Comparison of ENCODE assay signal across 12 cellular contexts in the genomic region with DNA sequence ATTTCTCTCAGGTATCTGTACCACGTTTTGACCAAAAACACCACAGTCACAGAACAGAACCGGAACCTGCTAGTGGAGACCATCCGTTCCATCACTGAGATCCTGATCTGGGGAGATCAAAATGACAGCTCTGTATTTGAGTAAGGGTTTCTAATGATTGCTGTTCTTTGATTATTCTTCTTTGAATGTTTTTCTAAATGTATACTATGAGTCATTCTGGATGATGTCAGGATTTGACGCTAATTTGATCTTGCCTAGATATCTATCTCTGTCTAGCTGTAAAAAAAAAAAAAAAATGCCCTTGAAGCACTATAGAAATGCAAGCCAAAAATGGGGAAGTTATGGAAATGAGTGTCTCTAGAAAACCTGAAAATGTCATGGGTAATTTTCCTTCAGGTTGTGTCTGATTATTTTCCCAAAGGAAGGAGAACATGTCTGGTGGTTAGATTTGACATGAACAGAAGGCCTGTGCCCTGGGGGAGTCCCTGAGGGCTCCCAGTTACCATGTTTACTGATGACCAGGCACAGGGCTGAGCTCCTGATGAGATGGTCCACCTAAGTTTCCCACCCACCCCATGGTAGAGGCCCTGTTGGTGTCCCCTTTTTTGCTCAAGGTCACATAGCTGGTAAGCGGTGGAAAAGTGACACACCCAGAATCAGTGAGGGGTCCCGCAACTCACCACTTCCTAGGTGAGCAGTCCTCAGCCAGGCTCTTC. TPM values are rescaled to one million over a fixed set of nuclear protein-coding genes. Genes with fewer than 3 reads are reported as not detected.
A peak's percentile ranks its signal among the peaks of the same experiment; 100 is the strongest.
DNase-seq lines count a peak whose midpoint lies in the region; ATAC-seq and TF ChIP-seq lines count a peak whose summit lies in the region.
"Had no signal": no experiment of that assay in that cellular context is flagged by ENCODE, and none has a peak within 500 bp of the region (broad histone marks: within the 10 kb centered on the region; RNA-seq: fewer than 3 reads in every experiment).

No MANE protein-coding gene starts in this region.

- no peaks in the 10 kb centered on the region for H3K27me3 ChIP-seq in vagina
- H3K27me3 ChIP-seq: ovary, Peyer's patch had no signal

- H3K4me3 ChIP-seq in vagina = no peak overlapping the region
- H3K4me3 ChIP-seq: ovary, Peyer's patch had no signal

- POLR2A ChIA-PET in RWPE1 (lab: Yijun Ruan, JAX; ENCODE audit: low non-redundant PET) = no interaction called here

- H3K27ac Mint-ChIP-seq in brain = peak overlapping the region in 3 of 5 experiments; percentile 8 to 79 (median 43)
- H3K27ac Mint-ChIP-seq: endodermal cell had no signal

- TF ChIP-seq CTCF in RWPE1 (conservative IDR thresholded peaks at IDR 0.05; ENCODE audit: low read depth) = no peak
- no peak for TF ChIP-seq CTCF in brain (conservative IDR thresholded peaks at IDR 0.05)
- TF ChIP-seq CTCF in vagina (IDR thresholded peaks at IDR 0.05) = no peak

- DNase-seq in activated naive CD4-positive, alpha-beta T cell treated with Interleukin-2 at 50 U/mL for 16 hours = peak; percentile 37
- no peak for DNase-seq in activated naive CD4-positive, alpha-beta T cell treated with anti-CD3 and anti-CD28 coated beads, Interleukin-2, amount 50 U/mL, for 16 hours
- no peak for DNase-seq in RWPE1 (ENCODE audit: low spot score)
- no peak for DNase-seq in stimulated activated naive CD8-positive, alpha-beta T cell treated with anti-CD3 and anti-CD28 coated beads, Interleukin-15, Interleukin-2, amounts not matched to agents 100 U/mL and 50 U/mL, for 24 hours
- no peak for DNase-seq in sciatic nerve (ENCODE audit: low spot score)
- DNase-seq in vagina (ENCODE audit: extremely low spot score in 2 of 2) = no peak
- DNase-seq: endodermal cell, NCI-H1417 treated with DMSO at 0.1 percent for 48 hours, ovary, Peyer's patch had no signal

- H3K4me1 Mint-ChIP-seq in brain = peaks cover 13% of the 10 kb centered on the region

- peaks cover 8% of the 10 kb centered on the region for H3K4me1 ChIP-seq in vagina

- peaks cover 20% of the 10 kb centered on the region for H3K36me3 Mint-ChIP-seq in brain

- peaks cover 0 to 3% of the 10 kb centered on the region in 2 donors for H3K36me3 ChIP-seq in vagina
- H3K36me3 ChIP-seq: ovary had no signal

- ATAC-seq in stimulated activated naive CD8-positive, alpha-beta T cell treated with anti-CD3 and anti-CD28 coated beads, Interleukin-15, Interleukin-2, amounts not matched to agents 100 U/mL and 50 U/mL, for 24 hours = peak; percentile 78
- no peak for ATAC-seq in sciatic nerve
- ATAC-seq in GM18907 (IDR thresholded peaks at IDR 0.05; ENCODE audit: unreplicated experiment) = no peak

- CTCF ChIA-PET in RWPE1 (lab: Yijun Ruan, JAX) = interaction anchor here (0.5 to 1.7 kb wide), 2 partner anchors 8 to 17 kb away, joined by 3 to 9 read pairs; no protein-coding TSS in a partner anchor

- peak overlapping the region; percentile 49 for H3K27ac ChIP-seq in RWPE1
- no peak overlapping the region for H3K27ac ChIP-seq in vagina
- H3K27ac ChIP-seq: ovary, Peyer's patch had no signal

- H3K4me3 Mint-ChIP-seq in brain = no peak overlapping the region
- H3K4me3 Mint-ChIP-seq: endodermal cell had no signal

- H3K27me3 Mint-ChIP-seq in brain = no peaks in the 10 kb centered on the region

- H3K9me3 ChIP-seq in vagina = no peaks in the 10 kb centered on the region
- H3K9me3 ChIP-seq: ovary, Peyer's patch had no signal

- intact Hi-C loops in sciatic nerve (cut with DNase I) (loop anchor here (5.0 kb wide), 1 partner anchor 744 kb away; no protein-coding TSS in a partner anchor), vagina (cut with DNase I) (no loop called here)

- no peaks in the 10 kb centered on the region for H3K9me3 Mint-ChIP-seq in brain
- H3K9me3 Mint-ChIP-seq: endodermal cell had no signal

- TF ChIP-seq POLR2A in vagina (IDR thresholded peaks at IDR 0.05) = no peak

RNA-seq across cellular contexts. Expression of a gene that starts 13.6 kb away (rescaled TPM):
- polyA plus RNA-seq in brain (ENCODE audit: insufficient read depth, low read depth, low replicate concordance) = 22.2 TPM
- total RNA-seq in sciatic nerve (39.4 TPM), vagina (21.6 TPM)

RNA-seq across cellular contexts. Expression of a gene that starts 15.7 kb away (rescaled TPM):
- polyA plus RNA-seq in brain (ENCODE audit: insufficient read depth, low read depth, low replicate concordance) = 71.5 TPM
- total RNA-seq in sciatic nerve (31.7 TPM), vagina (67.5 TPM)
